1 cellular context compared by ENCODE assay signal in the genomic region with DNA sequence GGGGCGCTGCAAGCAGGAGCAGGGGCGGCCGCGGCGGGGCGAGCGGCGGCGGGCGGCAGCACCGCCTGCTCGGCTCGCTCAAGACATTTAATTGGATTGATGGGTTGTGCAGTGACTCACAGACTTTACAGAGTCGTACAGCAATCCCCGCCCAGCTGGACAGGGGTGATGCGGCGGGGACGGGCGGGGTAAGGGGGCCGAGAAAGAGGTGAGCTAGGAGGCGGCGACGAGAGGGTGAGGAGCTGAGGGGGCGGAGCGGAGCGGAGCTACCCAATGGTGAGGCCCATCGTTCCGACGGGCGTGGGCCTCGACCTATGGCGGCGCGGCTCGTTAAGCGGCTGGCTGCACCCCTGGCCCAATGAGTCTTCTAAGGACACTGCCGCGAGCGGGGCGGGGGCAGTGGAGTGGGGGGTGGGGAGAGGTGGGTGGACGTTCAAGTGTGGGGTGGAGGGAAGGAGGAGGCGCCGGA.
TF ChIP-seq lines count a peak whose summit lies in the region.

No MANE protein-coding gene starts in this region.

TF ChIP-seq in H1, 55 proteins besides CTCF, POLR2A, EP300 and RAD21:
- TF ChIP-seq PHF8 (conservative IDR thresholded peaks at IDR 0.05; ENCODE audit: low read depth, low read length) (peak; percentile 6; the same call in 1 of the 2 replicates), CHD1 (IDR thresholded peaks at IDR 0.05; ENCODE audit: low read depth, low read length) (no peak), SP4 (IDR thresholded peaks at IDR 0.05; ENCODE audit: low read length) (no peak), NRF1 (IDR thresholded peaks at IDR 0.05; ENCODE audit: low read depth, low read length) (no peak), ZNF274 (IDR thresholded peaks at IDR 0.05; ENCODE audit: borderline replicate concordance, extremely low read depth, low read length) (no peak), TEAD4 (IDR thresholded peaks at IDR 0.05; ENCODE audit: low read depth, low read length) (no peak), CHD2 (IDR thresholded peaks at IDR 0.05; ENCODE audit: low read length) (peak; percentile 87), CBX8 (IDR thresholded peaks at IDR 0.05; ENCODE audit: borderline replicate concordance, low read depth, low read length) (no peak), SP2 (IDR thresholded peaks at IDR 0.05; ENCODE audit: low read length) (peak; percentile 69; the same call in 1 of the 2 replicates), POLR2AphosphoS5 (IDR thresholded peaks at IDR 0.05; ENCODE audit: low read depth, low read length) (peak; percentile 60; the same call in 1 of the 2 replicates), EZH2 (IDR thresholded peaks at IDR 0.05; ENCODE audit: low read depth, low read length, severe bottlenecking) (no peak), JUND (IDR thresholded peaks at IDR 0.05; ENCODE audit: low read length) (peak; percentile 5; the same call in 1 of the 2 replicates), SUZ12 (IDR thresholded peaks at IDR 0.05; ENCODE audit: low read length) (no peak), HDAC6 (IDR thresholded peaks at IDR 0.05; ENCODE audit: low read depth, low read length) (no peak), KDM5A (IDR thresholded peaks at IDR 0.05; ENCODE audit: low read length) (no peak), GABPA (IDR thresholded peaks at IDR 0.05; ENCODE audit: borderline replicate concordance, insufficient read depth, low read length) (no peak), TAF1 (IDR thresholded peaks at IDR 0.05; ENCODE audit: low read depth, low read length) (peak; percentile 74; the same call in 1 of the 2 replicates), GTF2F1 (IDR thresholded peaks at IDR 0.05; ENCODE audit: borderline replicate concordance, low read depth, low read length) (no peak), CEBPB (IDR thresholded peaks at IDR 0.05; ENCODE audit: low read depth, low read length) (no peak), RBBP5 (IDR thresholded peaks at IDR 0.05; ENCODE audit: borderline replicate concordance, low read depth, low read length) (peak; percentile 2; the same call in 1 of the 2 replicates), EGR1 (IDR thresholded peaks at IDR 0.05; ENCODE audit: borderline replicate concordance, low read depth, low read length) (no peak), CBX5 (IDR thresholded peaks at IDR 0.05; ENCODE audit: low read depth, low read length) (no peak), ASH2L (IDR thresholded peaks at IDR 0.05; ENCODE audit: low read length) (peak; percentile 77), SP1 (IDR thresholded peaks at IDR 0.05; ENCODE audit: low read depth, low read length) (peak; percentile 94), TAF7 (optimal IDR thresholded peaks at IDR 0.05; ENCODE audit: borderline replicate concordance, low read depth, low read length) (no peak), NANOG (IDR thresholded peaks at IDR 0.05; ENCODE audit: insufficient read depth, low read depth, low read length, poor library complexity, severe bottlenecking) (peak; percentile 74), RXRA (IDR thresholded peaks at IDR 0.05; ENCODE audit: insufficient read depth, low read depth, low read length) (no peak), TCF12 (IDR thresholded peaks at IDR 0.05; ENCODE audit: low read depth, low read length) (no peak), TBP (IDR thresholded peaks at IDR 0.05; ENCODE audit: low read depth, low read length) (peak; percentile 39; the same call in 1 of the 2 replicates), MAFK (IDR thresholded peaks at IDR 0.05; ENCODE audit: low read depth, low read length) (no peak)
- TF ChIP-seq, protein P1, sequence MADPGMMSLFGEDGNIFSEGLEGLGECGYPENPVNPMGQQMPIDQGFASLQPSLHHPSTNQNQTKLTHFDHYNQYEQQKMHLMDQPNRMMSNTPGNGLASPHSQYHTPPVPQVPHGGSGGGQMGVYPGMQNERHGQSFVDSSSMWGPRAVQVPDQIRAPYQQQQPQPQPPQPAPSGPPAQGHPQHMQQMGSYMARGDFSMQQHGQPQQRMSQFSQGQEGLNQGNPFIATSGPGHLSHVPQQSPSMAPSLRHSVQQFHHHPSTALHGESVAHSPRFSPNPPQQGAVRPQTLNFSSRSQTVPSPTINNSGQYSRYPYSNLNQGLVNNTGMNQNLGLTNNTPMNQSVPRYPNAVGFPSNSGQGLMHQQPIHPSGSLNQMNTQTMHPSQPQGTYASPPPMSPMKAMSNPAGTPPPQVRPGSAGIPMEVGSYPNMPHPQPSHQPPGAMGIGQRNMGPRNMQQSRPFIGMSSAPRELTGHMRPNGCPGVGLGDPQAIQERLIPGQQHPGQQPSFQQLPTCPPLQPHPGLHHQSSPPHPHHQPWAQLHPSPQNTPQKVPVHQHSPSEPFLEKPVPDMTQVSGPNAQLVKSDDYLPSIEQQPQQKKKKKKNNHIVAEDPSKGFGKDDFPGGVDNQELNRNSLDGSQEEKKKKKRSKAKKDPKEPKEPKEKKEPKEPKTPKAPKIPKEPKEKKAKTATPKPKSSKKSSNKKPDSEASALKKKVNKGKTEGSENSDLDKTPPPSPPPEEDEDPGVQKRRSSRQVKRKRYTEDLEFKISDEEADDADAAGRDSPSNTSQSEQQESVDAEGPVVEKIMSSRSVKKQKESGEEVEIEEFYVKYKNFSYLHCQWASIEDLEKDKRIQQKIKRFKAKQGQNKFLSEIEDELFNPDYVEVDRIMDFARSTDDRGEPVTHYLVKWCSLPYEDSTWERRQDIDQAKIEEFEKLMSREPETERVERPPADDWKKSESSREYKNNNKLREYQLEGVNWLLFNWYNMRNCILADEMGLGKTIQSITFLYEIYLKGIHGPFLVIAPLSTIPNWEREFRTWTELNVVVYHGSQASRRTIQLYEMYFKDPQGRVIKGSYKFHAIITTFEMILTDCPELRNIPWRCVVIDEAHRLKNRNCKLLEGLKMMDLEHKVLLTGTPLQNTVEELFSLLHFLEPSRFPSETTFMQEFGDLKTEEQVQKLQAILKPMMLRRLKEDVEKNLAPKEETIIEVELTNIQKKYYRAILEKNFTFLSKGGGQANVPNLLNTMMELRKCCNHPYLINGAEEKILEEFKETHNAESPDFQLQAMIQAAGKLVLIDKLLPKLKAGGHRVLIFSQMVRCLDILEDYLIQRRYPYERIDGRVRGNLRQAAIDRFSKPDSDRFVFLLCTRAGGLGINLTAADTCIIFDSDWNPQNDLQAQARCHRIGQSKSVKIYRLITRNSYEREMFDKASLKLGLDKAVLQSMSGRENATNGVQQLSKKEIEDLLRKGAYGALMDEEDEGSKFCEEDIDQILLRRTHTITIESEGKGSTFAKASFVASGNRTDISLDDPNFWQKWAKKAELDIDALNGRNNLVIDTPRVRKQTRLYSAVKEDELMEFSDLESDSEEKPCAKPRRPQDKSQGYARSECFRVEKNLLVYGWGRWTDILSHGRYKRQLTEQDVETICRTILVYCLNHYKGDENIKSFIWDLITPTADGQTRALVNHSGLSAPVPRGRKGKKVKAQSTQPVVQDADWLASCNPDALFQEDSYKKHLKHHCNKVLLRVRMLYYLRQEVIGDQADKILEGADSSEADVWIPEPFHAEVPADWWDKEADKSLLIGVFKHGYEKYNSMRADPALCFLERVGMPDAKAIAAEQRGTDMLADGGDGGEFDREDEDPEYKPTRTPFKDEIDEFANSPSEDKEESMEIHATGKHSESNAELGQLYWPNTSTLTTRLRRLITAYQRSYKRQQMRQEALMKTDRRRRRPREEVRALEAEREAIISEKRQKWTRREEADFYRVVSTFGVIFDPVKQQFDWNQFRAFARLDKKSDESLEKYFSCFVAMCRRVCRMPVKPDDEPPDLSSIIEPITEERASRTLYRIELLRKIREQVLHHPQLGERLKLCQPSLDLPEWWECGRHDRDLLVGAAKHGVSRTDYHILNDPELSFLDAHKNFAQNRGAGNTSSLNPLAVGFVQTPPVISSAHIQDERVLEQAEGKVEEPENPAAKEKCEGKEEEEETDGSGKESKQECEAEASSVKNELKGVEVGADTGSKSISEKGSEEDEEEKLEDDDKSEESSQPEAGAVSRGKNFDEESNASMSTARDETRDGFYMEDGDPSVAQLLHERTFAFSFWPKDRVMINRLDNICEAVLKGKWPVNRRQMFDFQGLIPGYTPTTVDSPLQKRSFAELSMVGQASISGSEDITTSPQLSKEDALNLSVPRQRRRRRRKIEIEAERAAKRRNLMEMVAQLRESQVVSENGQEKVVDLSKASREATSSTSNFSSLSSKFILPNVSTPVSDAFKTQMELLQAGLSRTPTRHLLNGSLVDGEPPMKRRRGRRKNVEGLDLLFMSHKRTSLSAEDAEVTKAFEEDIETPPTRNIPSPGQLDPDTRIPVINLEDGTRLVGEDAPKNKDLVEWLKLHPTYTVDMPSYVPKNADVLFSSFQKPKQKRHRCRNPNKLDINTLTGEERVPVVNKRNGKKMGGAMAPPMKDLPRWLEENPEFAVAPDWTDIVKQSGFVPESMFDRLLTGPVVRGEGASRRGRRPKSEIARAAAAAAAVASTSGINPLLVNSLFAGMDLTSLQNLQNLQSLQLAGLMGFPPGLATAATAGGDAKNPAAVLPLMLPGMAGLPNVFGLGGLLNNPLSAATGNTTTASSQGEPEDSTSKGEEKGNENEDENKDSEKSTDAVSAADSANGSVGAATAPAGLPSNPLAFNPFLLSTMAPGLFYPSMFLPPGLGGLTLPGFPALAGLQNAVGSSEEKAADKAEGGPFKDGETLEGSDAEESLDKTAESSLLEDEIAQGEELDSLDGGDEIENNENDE (IDR thresholded peaks at IDR 0.05; ENCODE audit: insufficient replicate concordance, low read length) = no peak
- TF ChIP-seq, protein P2, sequence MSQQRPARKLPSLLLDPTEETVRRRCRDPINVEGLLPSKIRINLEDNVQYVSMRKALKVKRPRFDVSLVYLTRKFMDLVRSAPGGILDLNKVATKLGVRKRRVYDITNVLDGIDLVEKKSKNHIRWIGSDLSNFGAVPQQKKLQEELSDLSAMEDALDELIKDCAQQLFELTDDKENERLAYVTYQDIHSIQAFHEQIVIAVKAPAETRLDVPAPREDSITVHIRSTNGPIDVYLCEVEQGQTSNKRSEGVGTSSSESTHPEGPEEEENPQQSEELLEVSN (IDR thresholded peaks at IDR 0.05) = no peak
- TF ChIP-seq, protein P3, sequence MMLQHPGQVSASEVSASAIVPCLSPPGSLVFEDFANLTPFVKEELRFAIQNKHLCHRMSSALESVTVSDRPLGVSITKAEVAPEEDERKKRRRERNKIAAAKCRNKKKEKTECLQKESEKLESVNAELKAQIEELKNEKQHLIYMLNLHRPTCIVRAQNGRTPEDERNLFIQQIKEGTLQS (IDR thresholded peaks at IDR 0.05; ENCODE audit: insufficient read depth, low read depth, low read length) = no peak
- TF ChIP-seq, protein P4, sequence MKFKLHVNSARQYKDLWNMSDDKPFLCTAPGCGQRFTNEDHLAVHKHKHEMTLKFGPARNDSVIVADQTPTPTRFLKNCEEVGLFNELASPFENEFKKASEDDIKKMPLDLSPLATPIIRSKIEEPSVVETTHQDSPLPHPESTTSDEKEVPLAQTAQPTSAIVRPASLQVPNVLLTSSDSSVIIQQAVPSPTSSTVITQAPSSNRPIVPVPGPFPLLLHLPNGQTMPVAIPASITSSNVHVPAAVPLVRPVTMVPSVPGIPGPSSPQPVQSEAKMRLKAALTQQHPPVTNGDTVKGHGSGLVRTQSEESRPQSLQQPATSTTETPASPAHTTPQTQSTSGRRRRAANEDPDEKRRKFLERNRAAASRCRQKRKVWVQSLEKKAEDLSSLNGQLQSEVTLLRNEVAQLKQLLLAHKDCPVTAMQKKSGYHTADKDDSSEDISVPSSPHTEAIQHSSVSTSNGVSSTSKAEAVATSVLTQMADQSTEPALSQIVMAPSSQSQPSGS (IDR thresholded peaks at IDR 0.05; ENCODE audit: low read length) = no peak
